ENCODE assay signal across 37 cellular contexts in genomic region chr1:114349891-114350605, GRCh38.
"Had no signal": no experiment of that assay in that cellular context is flagged by ENCODE, and none has a peak within 500 bp of the region (broad histone marks: within the 10 kb centered on the region; RNA-seq: fewer than 3 reads in every experiment).

No MANE protein-coding gene starts in this region.

- H3K4me3 ChIP-seq: adrenal gland, body of pancreas, breast epithelium had no signal

- H3K36me3 ChIP-seq: adrenal gland, brain microvascular endothelial cell, breast epithelium had no signal

- H3K4me1 ChIP-seq: breast epithelium had no signal

- H3K27ac Mint-ChIP-seq: activated B cell treated with CpG ODN at 0.5 μM for 24 hours; activated CD4-positive, alpha-beta memory T cell treated with anti-CD3 and anti-CD28 coated beads for 36 hours; activated CD4-positive, alpha-beta T cell treated with anti-CD3 and anti-CD28 coated beads, Interleukin-2, amount 10 ng/mL, durations not matched to agents 24 days and 14 days; activated CD8-positive, alpha-beta T cell treated with anti-CD3 and anti-CD28 coated beads for 36 hours; activated naive CD4-positive, alpha-beta T cell treated with anti-CD3 and anti-CD28 coated beads for 36 hours; activated naive CD4-positive, alpha-beta T cell treated with anti-CD3 and anti-CD28 coated beads, Interleukin-2, amount 50 U/mL, for 72 hours; activated naive CD8-positive, alpha-beta T cell treated with anti-CD3 and anti-CD28 coated beads for 36 hours; activated T-cell treated with anti-CD3 and anti-CD28 coated beads, Interleukin-2, amount 50 U/mL, for 72 hours; activated T-helper 1 cell treated with anti-CD3 and anti-CD28 coated beads, Interleukin-12 subunit alpha, Interleukin-12 subunit beta, Interleukin-2, Interleukin-4 antibody, amounts not matched to agents 30 ng/mL and 10 ng/mL and 1 ng/mL, durations not matched to agents 14 hours and 24 hours and 36 hours; activated T-helper 17 cell treated with anti-CD3 and anti-CD28 coated beads, Interleukin-2, amount 50 U/mL, for 72 hours; T-helper 1 cell treated with Interleukin-12 subunit alpha and Interleukin-12 subunit beta and Interleukin-4 antibody, amounts not matched to agents 30 μg/mL and 1 μg/mL, for 36 hours; T-helper 2 cell treated with Interferon-gamma antibody and Interleukin-4, amounts not matched to agents 5 μg/mL and 100 μg/mL, for 36 hours had no signal

- H3K9me3 ChIP-seq: adrenal gland, body of pancreas, breast epithelium had no signal

- H3K36me3 Mint-ChIP-seq: activated CD4-positive, alpha-beta memory T cell treated with anti-CD3 and anti-CD28 coated beads for 36 hours; activated naive CD4-positive, alpha-beta T cell treated with anti-CD3 and anti-CD28 coated beads, Interleukin-2, amount 50 U/mL, for 72 hours; activated naive CD8-positive, alpha-beta T cell treated with anti-CD3 and anti-CD28 coated beads for 36 hours had no signal

- H3K4me3 Mint-ChIP-seq: activated B cell treated with CpG ODN at 0.5 μM for 24 hours; activated CD4-positive, alpha-beta memory T cell treated with anti-CD3 and anti-CD28 coated beads for 36 hours; activated CD4-positive, alpha-beta T cell treated with anti-CD3 and anti-CD28 coated beads, Interleukin-2, amount 10 ng/mL, durations not matched to agents 24 days and 14 days; activated CD8-positive, alpha-beta T cell treated with anti-CD3 and anti-CD28 coated beads for 36 hours; activated naive CD4-positive, alpha-beta T cell treated with anti-CD3 and anti-CD28 coated beads for 36 hours; activated naive CD8-positive, alpha-beta T cell treated with anti-CD3 and anti-CD28 coated beads for 36 hours; activated T-cell treated with anti-CD3 and anti-CD28 coated beads, Interleukin-2, amount 50 U/mL, for 4 hours; activated T-cell treated with anti-CD3 and anti-CD28 coated beads, Interleukin-2, amount 50 U/mL, for 72 hours; activated T-helper 1 cell treated with anti-CD3 and anti-CD28 coated beads, Interleukin-12 subunit alpha, Interleukin-12 subunit beta, Interleukin-2, Interleukin-4 antibody, amounts not matched to agents 30 ng/mL and 10 ng/mL and 1 ng/mL, durations not matched to agents 14 hours and 24 hours and 36 hours; activated T-helper 17 cell treated with anti-CD3 and anti-CD28 coated beads, Interleukin-2, amount 50 U/mL, for 72 hours; T-helper 1 cell treated with Interleukin-12 subunit alpha and Interleukin-12 subunit beta and Interleukin-4 antibody, amounts not matched to agents 30 μg/mL and 1 μg/mL, for 36 hours; T-helper 2 cell treated with Interferon-gamma antibody and Interleukin-4, amounts not matched to agents 5 μg/mL and 100 μg/mL, for 36 hours had no signal

- H3K27me3 ChIP-seq: adrenal gland, body of pancreas, brain microvascular endothelial cell, breast epithelium had no signal

- H3K27ac ChIP-seq: adrenal gland, body of pancreas, brain microvascular endothelial cell, breast epithelium, VCaP had no signal

- H3K9me3 Mint-ChIP-seq: activated B cell treated with CpG ODN at 0.5 μM for 24 hours; activated CD4-positive, alpha-beta memory T cell treated with anti-CD3 and anti-CD28 coated beads for 36 hours; activated CD4-positive, alpha-beta T cell treated with anti-CD3 and anti-CD28 coated beads, Interleukin-2, amount 10 ng/mL, durations not matched to agents 24 days and 14 days; activated CD8-positive, alpha-beta T cell treated with anti-CD3 and anti-CD28 coated beads for 36 hours; activated naive CD4-positive, alpha-beta T cell treated with anti-CD3 and anti-CD28 coated beads for 36 hours; activated naive CD4-positive, alpha-beta T cell treated with anti-CD3 and anti-CD28 coated beads, Interleukin-2, amount 50 U/mL, for 72 hours; activated naive CD8-positive, alpha-beta T cell treated with anti-CD3 and anti-CD28 coated beads for 36 hours; activated T-cell treated with anti-CD3 and anti-CD28 coated beads, Interleukin-2, amount 50 U/mL, for 4 hours; activated T-cell treated with anti-CD3 and anti-CD28 coated beads, Interleukin-2, amount 50 U/mL, for 72 hours; activated T-helper 1 cell treated with anti-CD3 and anti-CD28 coated beads, Interleukin-12 subunit alpha, Interleukin-12 subunit beta, Interleukin-2, Interleukin-4 antibody, amounts not matched to agents 30 ng/mL and 10 ng/mL and 1 ng/mL, durations not matched to agents 14 hours and 24 hours and 36 hours; activated T-helper 17 cell treated with anti-CD3 and anti-CD28 coated beads, Interleukin-2, amount 50 U/mL, for 72 hours; T-helper 1 cell treated with Interleukin-12 subunit alpha and Interleukin-12 subunit beta and Interleukin-4 antibody, amounts not matched to agents 30 μg/mL and 1 μg/mL, for 36 hours; T-helper 2 cell treated with Interferon-gamma antibody and Interleukin-4, amounts not matched to agents 5 μg/mL and 100 μg/mL, for 36 hours had no signal

- H3K27me3 Mint-ChIP-seq: activated CD4-positive, alpha-beta memory T cell treated with anti-CD3 and anti-CD28 coated beads for 36 hours; activated CD4-positive, alpha-beta T cell treated with anti-CD3 and anti-CD28 coated beads, Interleukin-2, amount 10 ng/mL, durations not matched to agents 24 days and 14 days; activated CD8-positive, alpha-beta T cell treated with anti-CD3 and anti-CD28 coated beads for 36 hours; activated T-helper 17 cell treated with anti-CD3 and anti-CD28 coated beads, Interleukin-2, amount 50 U/mL, for 72 hours had no signal

- FAIRE-seq: astrocyte, TTC549 had no signal

- DNase-seq: activated B cell treated with CpG ODN at 0.5 μM for 24 hours; activated CD4-positive, alpha-beta memory T cell treated with anti-CD3 and anti-CD28 coated beads for 36 hours; activated CD4-positive, alpha-beta T cell treated with anti-CD3 and anti-CD28 coated beads for 4 hours; activated CD4-positive, alpha-beta T cell treated with anti-CD3 and anti-CD28 coated beads, Interleukin-2, amount 10 ng/mL, durations not matched to agents 24 days and 14 days; activated CD4-positive, alpha-beta T cell treated with anti-CD3 and anti-CD28 coated beads, Interleukin-2, amount 50 U/mL, for 1 hour; activated CD4-positive, alpha-beta T cell treated with anti-CD3 and anti-CD28 coated beads, Interleukin-2, amount 50 U/mL, for 4 hours; activated CD4-positive, CD25-positive, alpha-beta regulatory T cell treated with anti-CD3 and anti-CD28 coated beads, Interleukin-2, amount 50 U/mL, for 72 hours; activated CD8-positive, alpha-beta memory T cell treated with anti-CD3 and anti-CD28 coated beads, Interleukin-2, amount 50 U/mL, for 4 hours; activated CD8-positive, alpha-beta T cell treated with anti-CD3 and anti-CD28 coated beads for 36 hours; activated effector memory CD4-positive, alpha-beta T cell treated with anti-CD3 and anti-CD28 coated beads, Interleukin-2, amount 50 U/mL, for 16 hours; activated gamma-delta T cell treated with Interleukin-2 at 50 U/mL for 16 hours; activated naive CD4-positive, alpha-beta T cell; activated naive CD4-positive, alpha-beta T cell treated with anti-CD3 and anti-CD28 coated beads for 36 hours; activated naive CD4-positive, alpha-beta T cell treated with anti-CD3 and anti-CD28 coated beads, Interleukin-2, amount 50 U/mL, for 16 hours; activated naive CD8-positive, alpha-beta T cell treated with anti-CD3 and anti-CD28 coated beads for 36 hours; activated T-cell treated with anti-CD3 and anti-CD28 coated beads for 4 hours; activated T-cell treated with anti-CD3 and anti-CD28 coated beads, Interleukin-2, amount 50 U/mL, for 1 hour; activated T-cell treated with anti-CD3 and anti-CD28 coated beads, Interleukin-2, amount 50 U/mL, for 4 hours; activated T-cell treated with anti-CD3 and anti-CD28 coated beads, Interleukin-2, amount 50 U/mL, for 72 hours; adrenal gland; amniotic stem cell; aorta; body of pancreas; brain microvascular endothelial cell; central memory CD4-positive, alpha-beta T cell; T-helper 1 cell; T-helper 2 cell; T-helper 9 cell had no signal
